In the genomic region with DNA sequence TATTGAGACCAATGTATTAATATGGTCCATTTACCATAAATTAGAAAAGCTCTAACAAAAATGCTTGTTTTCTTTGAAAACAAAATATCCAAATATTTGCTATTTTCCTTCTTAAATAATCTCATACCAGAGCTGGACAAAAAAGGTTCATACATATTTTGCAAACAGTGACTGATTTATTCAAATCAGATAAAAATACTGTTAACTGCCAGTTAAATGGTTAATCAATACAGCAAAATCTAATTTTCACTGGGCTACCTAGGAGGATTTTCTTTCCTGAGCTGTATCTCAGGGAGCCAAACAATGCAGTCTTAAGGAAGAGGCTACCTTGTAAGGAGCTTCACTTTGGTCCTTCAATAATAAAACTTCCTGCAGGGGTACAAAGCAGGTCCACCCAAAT, we compare ENCODE assay signal across 12 cellular contexts. TPM values are rescaled to one million over a fixed set of nuclear protein-coding genes. Genes with fewer than 3 reads are reported as not detected.
DNase-seq lines count a peak whose midpoint lies in the region; ATAC-seq and TF ChIP-seq lines count a peak whose summit lies in the region.
"Had no signal": no experiment of that assay in that cellular context is flagged by ENCODE, and none has a peak within 500 bp of the region (broad histone marks: within the 10 kb centered on the region; RNA-seq: fewer than 3 reads in every experiment).

No MANE protein-coding gene starts in this region.

- H3K4me1 Mint-ChIP-seq in central memory CD8-positive, alpha-beta T cell = peaks cover 22% of the 10 kb centered on the region
- H3K4me1 Mint-ChIP-seq in activated T-helper 2 cell treated with anti-CD3 and anti-CD28 coated beads, Interferon-gamma antibody, Interleukin-2, Interleukin-4, amounts not matched to agents 10 μg/mL and 5 μg/mL and 100 μg/mL, durations not matched to agents 14 hours and 24 hours and 36 hours (ENCODE audit: low read depth) = peaks cover 20% of the 10 kb centered on the region

- no peak overlapping the region for H3K9ac ChIP-seq in HUES48 (ENCODE audit: low read depth, low read length)

- intact Hi-C loops in right lobe of liver (cut with DNase I) = no loop called here
- intact Hi-C loops in activated T-helper 2 cell treated with anti-CD3 and anti-CD28 coated beads, Interferon-gamma antibody, Interleukin-2, Interleukin-4, amounts not matched to agents 10 μg/mL and 5 μg/mL and 100 μg/mL, durations not matched to agents 14 hours and 24 hours and 36 hours (cut with micrococcal nuclease) = no loop called here

- peaks cover 65% of the 10 kb centered on the region for H3K27me3 Mint-ChIP-seq in central memory CD8-positive, alpha-beta T cell
- H3K27me3 Mint-ChIP-seq in activated T-helper 2 cell treated with anti-CD3 and anti-CD28 coated beads, Interferon-gamma antibody, Interleukin-2, Interleukin-4, amounts not matched to agents 10 μg/mL and 5 μg/mL and 100 μg/mL, durations not matched to agents 14 hours and 24 hours and 36 hours (ENCODE audit: low read depth) = peaks cover 64% of the 10 kb centered on the region

- H3K4me1 ChIP-seq in HUES48 (ENCODE audit: control insufficient read depth, insufficient read depth, low read length) (peaks cover 38% of the 10 kb centered on the region), right lobe of liver (peaks cover 0 to 28% (median 9%) of the 10 kb centered on the region in 4 donors), suprapubic skin (peaks cover 28% of the 10 kb centered on the region)
- peaks cover 6% of the 10 kb centered on the region for H3K4me1 ChIP-seq in effector memory CD4-positive, alpha-beta T cell (ENCODE audit: control insufficient read depth, insufficient read depth, low read length, poor library complexity, severe bottlenecking)

- H3K27ac ChIP-seq in HUES48 (ENCODE audit: low read depth, low read length) = no peak overlapping the region
- peak overlapping the region; percentile 96 to 98 (median 98) for H3K27ac ChIP-seq in right lobe of liver
- no peak overlapping the region for H3K27ac ChIP-seq in suprapubic skin
- no peak overlapping the region for H3K27ac ChIP-seq in effector memory CD4-positive, alpha-beta T cell (ENCODE audit: insufficient read depth, low read length, poor library complexity, severe bottlenecking)

- H3K9me3 ChIP-seq in HUES48 (ENCODE audit: control insufficient read depth, insufficient read depth, low read length) (no peaks in the 10 kb centered on the region), right lobe of liver (no peaks in the 10 kb centered on the region), suprapubic skin (no peaks in the 10 kb centered on the region)
- H3K9me3 ChIP-seq in effector memory CD4-positive, alpha-beta T cell (ENCODE audit: control insufficient read depth, low read length) = no peaks in the 10 kb centered on the region

- H3K4me3 ChIP-seq in HUES48 (ENCODE audit: low read depth, low read length) (peak overlapping the region; percentile 85), right lobe of liver (peak overlapping the region; percentile 7 to 88 (median 76)), suprapubic skin (peak overlapping the region; percentile 87)
- no peak overlapping the region for H3K4me3 ChIP-seq in effector memory CD4-positive, alpha-beta T cell (ENCODE audit: insufficient read depth, low read depth, low read length, poor library complexity, severe bottlenecking)

- no peaks in the 10 kb centered on the region for H3K36me3 Mint-ChIP-seq in central memory CD8-positive, alpha-beta T cell (ENCODE audit: insufficient read depth)
- no peaks in the 10 kb centered on the region for H3K36me3 Mint-ChIP-seq in activated T-helper 2 cell treated with anti-CD3 and anti-CD28 coated beads, Interferon-gamma antibody, Interleukin-2, Interleukin-4, amounts not matched to agents 10 μg/mL and 5 μg/mL and 100 μg/mL, durations not matched to agents 14 hours and 24 hours and 36 hours (ENCODE audit: low read depth)

- TF ChIP-seq POLR2A in right lobe of liver (IDR thresholded peaks at IDR 0.05) (no peak), suprapubic skin (IDR thresholded peaks at IDR 0.05) (no peak)

- H3K9me3 Mint-ChIP-seq in central memory CD8-positive, alpha-beta T cell = no peaks in the 10 kb centered on the region
- H3K9me3 Mint-ChIP-seq in activated T-helper 2 cell treated with anti-CD3 and anti-CD28 coated beads, Interferon-gamma antibody, Interleukin-2, Interleukin-4, amounts not matched to agents 10 μg/mL and 5 μg/mL and 100 μg/mL, durations not matched to agents 14 hours and 24 hours and 36 hours = no peaks in the 10 kb centered on the region
- H3K9me3 Mint-ChIP-seq: activated CD8-positive, alpha-beta T cell treated with anti-CD3 and anti-CD28 coated beads for 36 hours had no signal

- H3K4me3 Mint-ChIP-seq in central memory CD8-positive, alpha-beta T cell = peak overlapping the region; percentile 78
- H3K4me3 Mint-ChIP-seq in activated T-helper 2 cell treated with anti-CD3 and anti-CD28 coated beads, Interferon-gamma antibody, Interleukin-2, Interleukin-4, amounts not matched to agents 10 μg/mL and 5 μg/mL and 100 μg/mL, durations not matched to agents 14 hours and 24 hours and 36 hours (ENCODE audit: low read depth) = no peak overlapping the region

- DNase-seq in central memory CD8-positive, alpha-beta T cell (ENCODE audit: low spot score in 2 of 2) = no peak
- DNase-seq in right lobe of liver = no peak
- DNase-seq in suprapubic skin (ENCODE audit: low spot score in 2 of 2) = no peak
- no peak for DNase-seq in effector memory CD4-positive, alpha-beta T cell
- no peak for DNase-seq in occipital lobe (lab: John Stamatoyannopoulos, UW)
- no peak for DNase-seq in activated T-helper 2 cell treated with anti-CD3 and anti-CD28 coated beads, Interferon-gamma antibody, Interleukin-2, Interleukin-4, amounts not matched to agents 10 μg/mL and 5 μg/mL and 100 μg/mL, durations not matched to agents 14 hours and 24 hours and 36 hours (ENCODE audit: low spot score)
- DNase-seq: activated CD8-positive, alpha-beta T cell treated with anti-CD3 and anti-CD28 coated beads for 36 hours; GF-D8; MV-4-11; RPMI8226 had no signal

- no peak for ATAC-seq in central memory CD8-positive, alpha-beta T cell (replicated peaks; ENCODE audit: extremely low read depth, poor library complexity, severe bottlenecking)
- ATAC-seq in right lobe of liver (no peak), GM21390 (IDR thresholded peaks at IDR 0.05; ENCODE audit: unreplicated experiment) (no peak)
- ATAC-seq: activated CD8-positive, alpha-beta T cell treated with anti-CD3 and anti-CD28 coated beads for 36 hours had no signal

- H3K36me3 ChIP-seq in HUES48 (ENCODE audit: control insufficient read depth, insufficient read depth, low read length) = peaks cover 19% of the 10 kb centered on the region
- peaks cover 0 to 7% (median 0%) of the 10 kb centered on the region in 4 donors for H3K36me3 ChIP-seq in right lobe of liver
- H3K36me3 ChIP-seq in suprapubic skin = no peaks in the 10 kb centered on the region
- H3K36me3 ChIP-seq in effector memory CD4-positive, alpha-beta T cell (ENCODE audit: control insufficient read depth, insufficient read depth, low read length) = no peaks in the 10 kb centered on the region

- no peak for TF ChIP-seq CTCF in right lobe of liver (IDR thresholded peaks at IDR 0.05)
- no peak for TF ChIP-seq CTCF in suprapubic skin (IDR thresholded peaks at IDR 0.05)

- no peaks in the 10 kb centered on the region for H3K27me3 ChIP-seq in HUES48 (ENCODE audit: control insufficient read depth, insufficient read depth, low read length)
- H3K27me3 ChIP-seq in right lobe of liver = no peaks in the 10 kb centered on the region
- H3K27me3 ChIP-seq in suprapubic skin = peaks cover 6% of the 10 kb centered on the region
- H3K27me3 ChIP-seq in effector memory CD4-positive, alpha-beta T cell (replicated peaks; ENCODE audit: control insufficient read depth, insufficient read depth, low read length, poor library complexity, severe bottlenecking) = peaks cover 39% of the 10 kb centered on the region

- H3K27ac Mint-ChIP-seq in central memory CD8-positive, alpha-beta T cell (ENCODE audit: low read depth) = no peak overlapping the region
- no peak overlapping the region for H3K27ac Mint-ChIP-seq in activated T-helper 2 cell treated with anti-CD3 and anti-CD28 coated beads, Interferon-gamma antibody, Interleukin-2, Interleukin-4, amounts not matched to agents 10 μg/mL and 5 μg/mL and 100 μg/mL, durations not matched to agents 14 hours and 24 hours and 36 hours
- H3K27ac Mint-ChIP-seq: activated CD8-positive, alpha-beta T cell treated with anti-CD3 and anti-CD28 coated beads for 36 hours had no signal

- no peak for TF ChIP-seq EP300 in suprapubic skin (IDR thresholded peaks at IDR 0.05)

RNA-seq across cellular contexts. Expression of a gene that starts 2.0 kb away (rescaled TPM):
- total RNA-seq in right lobe of liver (10 to 100 TPM; 40.4 to 64.5 (median 53.3) TPM), suprapubic skin (10 to 100 TPM in 3 of 4 donors, 1 to 10 TPM in 1; 9.1 to 17.7 (median 15.1) TPM), occipital lobe (124 TPM)
- 0.99 and 1.7 TPM in 2 replicates for total RNA-seq in activated T-helper 2 cell treated with anti-CD3 and anti-CD28 coated beads, Interferon-gamma antibody, Interleukin-2, Interleukin-4, amounts not matched to agents 10 μg/mL and 5 μg/mL and 100 μg/mL, durations not matched to agents 14 hours and 24 hours and 36 hours

Comparison
In these comparisons a context has a peak if more than half of its experiments do, and no peak if none do; other contexts are left out.
1. H3K27ac ChIP-seq: peak in right lobe of liver (3 of 3); none in HUES48 (single experiment), suprapubic skin (single experiment) and effector memory CD4-positive, alpha-beta T cell (single experiment).